Comparison of ENCODE assay signal across 28 cellular contexts in genomic region chr22:32396746-32397145, GRCh38. TPM values are rescaled to one million over a fixed set of nuclear protein-coding genes. Genes with fewer than 3 reads are reported as not detected.
DNase-seq lines count a peak whose midpoint lies in the region; ATAC-seq and TF ChIP-seq lines count a peak whose summit lies in the region.
"Had no signal": no experiment of that assay in that cellular context is flagged by ENCODE, and none has a peak within 500 bp of the region (broad histone marks: within the 10 kb centered on the region; RNA-seq: fewer than 3 reads in every experiment).

No MANE protein-coding gene starts in this region.

- peaks cover 5 to 97% (median 29%) of the 10 kb centered on the region in 3 donors for H3K36me3 Mint-ChIP-seq in naive thymus-derived CD8-positive, alpha-beta T cell

- intact Hi-C loops in left lung (cut with DNase I): no loop called here

- H3K27me3 ChIP-seq in left lung: no peaks in the 10 kb centered on the region
- H3K27me3 ChIP-seq: neutrophil, Peyer's patch, SJCRH30 had no signal

- ATAC-seq in left lung (peak; percentile 79), HG03442 (IDR thresholded peaks at IDR 0.05; ENCODE audit: unreplicated experiment) (no peak)
- no peak for ATAC-seq in naive thymus-derived CD8-positive, alpha-beta T cell
- ATAC-seq: activated T-cell treated with anti-CD3 and anti-CD28 coated beads, Interleukin-2, amount 50 U/mL, for 72 hours; HepG2; left ventricle myocardium superior had no signal

- TF ChIP-seq CTCF in choroid plexus epithelial cell (conservative IDR thresholded peaks at IDR 0.05; ENCODE audit: low read depth, low read length): no peak
- no peak for TF ChIP-seq CTCF in left lung (IDR thresholded peaks at IDR 0.05)

- POLR2A ChIA-PET in naive thymus-derived CD8-positive, alpha-beta T cell (lab: Charles Lee): interaction anchor here (0.6 kb wide), 1 partner anchor 9 kb away, joined by 3 read pairs; no protein-coding TSS in a partner anchor

- no peaks in the 10 kb centered on the region for H3K9me3 Mint-ChIP-seq in naive thymus-derived CD8-positive, alpha-beta T cell
- H3K9me3 Mint-ChIP-seq: activated naive CD4-positive, alpha-beta T cell treated with anti-CD3 and anti-CD28 coated beads, Interleukin-2, amount 10 ng/mL, durations not matched to agents 7 days and 5 days; activated T-cell treated with anti-CD3 and anti-CD28 coated beads, Interleukin-2, amount 50 U/mL, for 72 hours; central memory CD8-positive, alpha-beta T cell had no signal

- H3K4me1 ChIP-seq in left lung: no peaks in the 10 kb centered on the region
- H3K4me1 ChIP-seq: Peyer's patch, SJCRH30 had no signal

- DNase-seq in NCI-H510A treated with DMSO at 0.1 percent for 48 hours (lab: John Stamatoyannopoulos, UW) (peak; percentile 1), NCI-H510A (lab: John Stamatoyannopoulos, UW) (no peak), choroid plexus epithelial cell (ENCODE audit: low read depth) (peak; percentile 40), left lung (peak in 1 of 2 donors; percentile 48), caudate nucleus (lab: John Stamatoyannopoulos, UW) (no peak)
- DNase-seq in stimulated activated CD4-positive, alpha-beta T cell treated with anti-CD3 and anti-CD28 coated beads, Interleukin-2, amount 100 ng/mL, for 24 hours: no peak
- DNase-seq in naive thymus-derived CD8-positive, alpha-beta T cell: no peak
- DNase-seq: activated naive CD4-positive, alpha-beta T cell treated with anti-CD3 and anti-CD28 coated beads, Interleukin-2, amount 10 ng/mL, durations not matched to agents 7 days and 5 days; activated T-cell treated with anti-CD3 and anti-CD28 coated beads, Interleukin-2, amount 50 U/mL, for 72 hours; C1 segment of cervical spinal cord; erythroblast; left ventricle myocardium superior; NCI-H1105; NCI-H2081 treated with DMSO at 0.1 percent for 48 hours; NCI-H446 treated with DMSO at 0.1 percent for 48 hours; SJCRH30; stimulated activated CD4-positive, alpha-beta T cell treated with anti-CD3 and anti-CD28 coated beads, Interleukin-4, amount 100 ng/mL, for 1 hour; stimulated activated naive CD4-positive, alpha-beta T cell had no signal

- no peaks in the 10 kb centered on the region for H3K9me3 ChIP-seq in left lung
- H3K9me3 ChIP-seq: neutrophil, Peyer's patch, SJCRH30 had no signal

- H3K36me3 ChIP-seq in left lung: peaks cover 0 to 100% of the 10 kb centered on the region in 2 donors

- H3K4me3 ChIP-seq in choroid plexus epithelial cell (ENCODE audit: low read depth, low read length): no peak overlapping the region
- H3K4me3 ChIP-seq in left lung: no peak overlapping the region
- H3K4me3 ChIP-seq: Peyer's patch, SJCRH30 had no signal

- peaks cover 0 to 2% (median 0%) of the 10 kb centered on the region in 4 donors for H3K4me1 Mint-ChIP-seq in naive thymus-derived CD8-positive, alpha-beta T cell
- H3K4me1 Mint-ChIP-seq: central memory CD8-positive, alpha-beta T cell had no signal

- no peak overlapping the region for H3K4me3 Mint-ChIP-seq in naive thymus-derived CD8-positive, alpha-beta T cell
- H3K4me3 Mint-ChIP-seq: activated naive CD4-positive, alpha-beta T cell treated with anti-CD3 and anti-CD28 coated beads, Interleukin-2, amount 10 ng/mL, durations not matched to agents 7 days and 5 days; activated T-cell treated with anti-CD3 and anti-CD28 coated beads, Interleukin-2, amount 50 U/mL, for 72 hours; central memory CD8-positive, alpha-beta T cell had no signal

- no peaks in the 10 kb centered on the region for H3K27me3 Mint-ChIP-seq in naive thymus-derived CD8-positive, alpha-beta T cell
- H3K27me3 Mint-ChIP-seq: activated naive CD4-positive, alpha-beta T cell treated with anti-CD3 and anti-CD28 coated beads, Interleukin-2, amount 10 ng/mL, durations not matched to agents 7 days and 5 days; central memory CD8-positive, alpha-beta T cell had no signal

- no peak overlapping the region for H3K27ac Mint-ChIP-seq in naive thymus-derived CD8-positive, alpha-beta T cell
- H3K27ac Mint-ChIP-seq: activated naive CD4-positive, alpha-beta T cell treated with anti-CD3 and anti-CD28 coated beads, Interleukin-2, amount 10 ng/mL, durations not matched to agents 7 days and 5 days; activated T-cell treated with anti-CD3 and anti-CD28 coated beads, Interleukin-2, amount 50 U/mL, for 72 hours had no signal

- H3K27ac ChIP-seq in left lung (no peak overlapping the region), caudate nucleus (ENCODE audit: low read depth, low read length) (no peak overlapping the region)
- H3K27ac ChIP-seq: HL-60, neutrophil, Peyer's patch, SJCRH30 had no signal

RNA-seq across cellular contexts. Expression of gene RTCB, which starts 15.3 kb away (rescaled TPM):
- 10 to 100 TPM; 61.8 to 67.9 TPM for total RNA-seq in left lung
- total RNA-seq in naive thymus-derived CD8-positive, alpha-beta T cell: 10 to 100 TPM; 54.7 to 57.9 TPM
- polyA plus RNA-seq in naive thymus-derived CD8-positive, alpha-beta T cell: 100 to 1,000 TPM; 103 to 109 (median 106) TPM

RNA-seq across cellular contexts. Expression of gene RFPL3, which starts 39.1 kb away (rescaled TPM):
- total RNA-seq in left lung: not detected
- not detected for total RNA-seq in naive thymus-derived CD8-positive, alpha-beta T cell
- polyA plus RNA-seq in naive thymus-derived CD8-positive, alpha-beta T cell: not detected
- total RNA-seq: A172; activated CD8-positive, alpha-beta memory T cell treated with anti-CD3 and anti-CD28 coated beads for 36 hours; activated T-cell treated with anti-CD3 and anti-CD28 coated beads, Interleukin-2, amount 50 U/mL, for 72 hours; G401; HepG2; left ventricle myocardium superior; Peyer's patch; SJCRH30; T-helper 1 cell treated with Interleukin-12 subunit alpha and Interleukin-12 subunit beta and Interleukin-4 antibody, amounts not matched to agents 30 ng/mL and 1 ng/mL, for 36 hours had no signal
- polyA plus RNA-seq: HepG2 had no signal

Comparison
In these comparisons a context has a peak if more than half of its experiments do, and no peak if none do; other contexts are left out.
1. DNase-seq: peak in NCI-H510A treated with DMSO at 0.1 percent for 48 hours (single experiment) and choroid plexus epithelial cell (single experiment); none in NCI-H510A (single experiment), stimulated activated CD4-positive, alpha-beta T cell treated with anti-CD3 and anti-CD28 coated beads, Interleukin-2, amount 100 ng/mL, for 24 hours (0 of 2), caudate nucleus (0 of 61) and naive thymus-derived CD8-positive, alpha-beta T cell (0 of 10).